Comparison of ENCODE assay signal across 15 cellular contexts in the genomic region with DNA sequence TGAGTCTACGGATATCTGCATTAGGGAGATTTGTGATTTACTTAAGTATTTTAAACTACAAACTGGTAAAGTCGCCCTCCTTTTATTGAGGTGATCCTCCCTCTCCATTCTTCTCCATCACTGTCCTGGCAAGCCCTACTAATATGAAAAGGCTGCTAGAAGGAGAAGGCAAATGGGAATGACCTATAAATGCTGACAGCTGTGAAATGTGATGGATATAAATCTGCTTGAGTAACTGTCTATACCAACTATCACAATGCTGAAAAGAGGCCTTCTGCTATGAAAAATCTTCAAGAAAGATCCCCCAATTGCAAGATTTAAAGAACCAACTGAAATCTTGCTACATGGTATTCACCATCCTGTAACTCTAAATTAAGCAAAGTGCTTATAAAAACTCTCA.
"Had no signal": no experiment of that assay in that cellular context is flagged by ENCODE, and none has a peak within 500 bp of the region (broad histone marks: within the 10 kb centered on the region; RNA-seq: fewer than 3 reads in every experiment).

No MANE protein-coding gene starts in this region.

- H3K27me3 ChIP-seq: brain microvascular endothelial cell, foreskin keratinocyte had no signal

- ATAC-seq: effector memory CD8-positive, alpha-beta T cell; foreskin keratinocyte; naive thymus-derived CD8-positive, alpha-beta T cell; stimulated activated naive B cell treated with anti-CD40 and anti-IgM and Interleukin-4, amounts not matched to agents 10 μg/mL and 1 μg/mL and 100 μg/mL, for 72 hours had no signal

- DNase-seq: activated CD4-positive, alpha-beta T cell treated with anti-CD3 and anti-CD28 coated beads, Interleukin-2, amount 10 ng/mL, durations not matched to agents 7 days and 5 days; activated naive CD4-positive, alpha-beta T cell; activated naive CD8-positive, alpha-beta T cell treated with anti-CD3 and anti-CD28 coated beads, Interleukin-2, amount 10 ng/mL, durations not matched to agents 7 days and 5 days; anterior cingulate cortex; brain microvascular endothelial cell; cerebellar nuclear complex; effector memory CD8-positive, alpha-beta T cell; foreskin keratinocyte; glutamatergic neuron; kidney glomerular epithelial cell; mesenchymal stem cell; naive thymus-derived CD8-positive, alpha-beta T cell; posterior cingulate gyrus; retina; stimulated activated naive B cell treated with anti-CD40 and anti-IgM and Interleukin-4, amounts not matched to agents 10 μg/mL and 1 μg/mL and 100 μg/mL, for 72 hours had no signal

- H3K27ac ChIP-seq: brain microvascular endothelial cell, foreskin keratinocyte had no signal

- H3K4me1 ChIP-seq: foreskin keratinocyte had no signal
